ENCODE assay signal across 27 cellular contexts in genomic region chr20:40304119-40304518, GRCh38.
"Had no signal": no experiment of that assay in that cellular context is flagged by ENCODE, and none has a peak within 500 bp of the region (broad histone marks: within the 10 kb centered on the region; RNA-seq: fewer than 3 reads in every experiment).

No MANE protein-coding gene starts in this region.

- FAIRE-seq: astrocyte, RCC 7860 had no signal

- H3K4me1 ChIP-seq: body of pancreas, breast epithelium had no signal

- H3K36me3 ChIP-seq: breast epithelium, WERI-Rb-1 had no signal

- H3K4me2 ChIP-seq: PC-9 had no signal

- H2AFZ ChIP-seq: PC-9 had no signal

- H3K9me3 ChIP-seq: body of pancreas, breast epithelium had no signal

- H3K27me3 ChIP-seq: body of pancreas, breast epithelium had no signal

- H3K4me3 ChIP-seq: body of pancreas, breast epithelium, PC-9 had no signal

- DNase-seq: activated CD4-positive, alpha-beta T cell treated with anti-CD3 and anti-CD28 coated beads, Interleukin-2, amount 10 ng/mL, durations not matched to agents 24 days and 14 days; activated CD4-positive, alpha-beta T cell treated with anti-CD3 and anti-CD28 coated beads, Interleukin-2, amount 50 U/mL, for 4 hours; activated CD8-positive, alpha-beta T cell treated with anti-CD3 and anti-CD28 coated beads for 36 hours; activated gamma-delta T cell; activated naive CD4-positive, alpha-beta T cell treated with Interleukin-2 at 50 U/mL for 16 hours; activated naive CD8-positive, alpha-beta T cell treated with anti-CD3 and anti-CD28 coated beads, Interleukin-2, amount 10 ng/mL, durations not matched to agents 7 days and 5 days; activated T-cell treated with anti-CD3 and anti-CD28 coated beads, Interleukin-2, amount 50 U/mL, for 1 hour; activated T-cell treated with anti-CD3 and anti-CD28 coated beads, Interleukin-2, amount 50 U/mL, for 72 hours; body of pancreas; Karpas-422; KBM-7; NCI-H1105; NCI-H1417 treated with DMSO at 0.1 percent for 48 hours; NCI-H187 treated with DMSO at 0.1 percent for 48 hours; NCI-H345; NCI-H524 treated with DMSO at 0.1 percent for 48 hours; NK-92 treated with Interleukin-12 subunit alpha and Interleukin-12 subunit beta, amount 100 ng/mL, for 24 hours; PC-9; SW 1271; T1000; WERI-Rb-1 had no signal

- H3K27ac ChIP-seq: body of pancreas, breast epithelium, PC-9, RWPE1, WERI-Rb-1 had no signal

- ATAC-seq: activated CD8-positive, alpha-beta T cell treated with anti-CD3 and anti-CD28 coated beads for 36 hours; activated T-cell treated with anti-CD3 and anti-CD28 coated beads, Interleukin-2, amount 50 U/mL, for 72 hours; activated T-helper 17 cell treated with anti-CD3 and anti-CD28 coated beads, Interleukin-2, amount 50 U/mL, for 72 hours; body of pancreas; Right ventricle myocardium inferior had no signal
